15 cellular contexts compared by ENCODE assay signal in the genomic region with DNA sequence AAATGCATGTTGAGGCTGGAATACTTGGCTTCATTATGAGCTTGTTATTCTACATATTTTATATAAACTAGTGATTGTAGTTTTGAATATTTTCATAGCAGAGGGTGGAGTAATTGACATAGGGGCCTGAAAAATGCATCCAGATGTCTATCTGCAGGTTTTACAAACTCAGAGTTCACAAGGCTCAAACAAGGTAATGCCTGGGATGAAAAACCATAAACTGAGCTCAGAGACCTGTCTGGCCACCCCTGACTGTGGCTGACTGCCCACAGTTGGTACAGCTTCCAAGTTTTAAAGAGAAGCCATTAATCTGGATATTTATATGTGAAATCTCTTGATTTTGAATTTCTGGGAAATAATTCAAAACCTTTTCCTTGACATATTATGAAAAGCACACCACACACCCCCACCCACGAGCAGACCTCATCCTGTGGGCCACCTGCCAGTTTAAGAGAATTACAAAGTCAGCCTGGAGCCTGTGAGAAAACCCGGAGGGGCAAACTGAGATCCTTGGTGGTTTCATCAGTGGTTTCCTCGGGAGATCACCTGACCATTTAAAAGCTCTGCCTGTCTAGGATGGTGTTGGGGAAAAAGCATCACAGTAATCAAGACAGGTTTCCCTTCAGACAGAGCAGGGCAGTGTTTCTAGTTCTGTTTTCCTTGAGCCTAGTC.
DNase-seq lines count a peak whose midpoint lies in the region; ATAC-seq and TF ChIP-seq lines count a peak whose summit lies in the region.
"Had no signal": no experiment of that assay in that cellular context is flagged by ENCODE, and none has a peak within 500 bp of the region (broad histone marks: within the 10 kb centered on the region; RNA-seq: fewer than 3 reads in every experiment).

No MANE protein-coding gene starts in this region.

- no peaks in the 10 kb centered on the region for H3K79me2 ChIP-seq in neural progenitor cell (ENCODE audit: low read depth)

- no peaks in the 10 kb centered on the region for H3K9me3 ChIP-seq in neural progenitor cell (ENCODE audit: low read depth)

- H3K4me1 ChIP-seq in neural progenitor cell, result no peaks in the 10 kb centered on the region

- peak; percentile 49 for DNase-seq in astrocyte of the hippocampus (ENCODE audit: low read depth, low spot score)
- DNase-seq in neural progenitor cell (ENCODE audit: low spot score), result no peak
- DNase-seq in NCI-H2081 treated with DMSO at 0.1 percent for 48 hours (lab: John Stamatoyannopoulos, UW), result no peak
- no peak for DNase-seq in left colon
- no peak for DNase-seq in sciatic nerve (ENCODE audit: low spot score)
- DNase-seq: activated CD4-positive, alpha-beta T cell treated with anti-CD3 and anti-CD28 coated beads for 36 hours; activated T-cell treated with anti-CD3 and anti-CD28 coated beads, Interleukin-2, amount 50 U/mL, for 48 hours; CD4-positive, CD25-positive, alpha-beta regulatory T cell; GF-D8; left ventricle myocardium superior; NCI-H2107; stimulated activated CD4-positive, alpha-beta T cell treated with anti-CD3 and anti-CD28 coated beads, Interleukin-12 subunit alpha, Interleukin-12 subunit beta, amount 100 ng/mL, for 4 hours had no signal

- H3K4me1 Mint-ChIP-seq in neural progenitor cell, result peaks cover 9% of the 10 kb centered on the region
- H3K4me1 Mint-ChIP-seq: activated CD4-positive, alpha-beta T cell treated with anti-CD3 and anti-CD28 coated beads for 36 hours; CD4-positive, CD25-positive, alpha-beta regulatory T cell had no signal

- no peaks in the 10 kb centered on the region for H3K36me3 ChIP-seq in neural progenitor cell

- no peaks in the 10 kb centered on the region for H3K27me3 Mint-ChIP-seq in neural progenitor cell (ENCODE audit: insufficient read depth, low read depth)
- H3K27me3 Mint-ChIP-seq: CD4-positive, CD25-positive, alpha-beta regulatory T cell had no signal

- H3K4me3 ChIP-seq in neural progenitor cell, result no peak overlapping the region

- H3F3A ChIP-seq in neural progenitor cell (ENCODE audit: low read depth), result no peaks in the 10 kb centered on the region

- H3K27me3 ChIP-seq in neural progenitor cell, result no peaks in the 10 kb centered on the region

- H3K4me2 ChIP-seq in neural progenitor cell, result no peak overlapping the region

- H3K36me3 Mint-ChIP-seq in neural progenitor cell, result peaks cover 2% of the 10 kb centered on the region
- H3K36me3 Mint-ChIP-seq: CD4-positive, CD25-positive, alpha-beta regulatory T cell had no signal

- no peak overlapping the region for H3K4me3 Mint-ChIP-seq in neural progenitor cell
- H3K4me3 Mint-ChIP-seq: activated CD4-positive, alpha-beta T cell treated with anti-CD3 and anti-CD28 coated beads for 36 hours; CD4-positive, CD25-positive, alpha-beta regulatory T cell had no signal

- H3K27ac ChIP-seq in neural progenitor cell, result no peak overlapping the region

- intact Hi-C loops in left colon (cut with DNase I, micrococcal nuclease) (no loop called here), sciatic nerve (cut with DNase I) (no loop called here)

- ATAC-seq in GM18909 (IDR thresholded peaks at IDR 0.05; ENCODE audit: poor library complexity, unreplicated experiment) (peak; percentile 62), HG03457 (IDR thresholded peaks at IDR 0.05; ENCODE audit: unreplicated experiment) (peak; percentile 93), HG03175 (IDR thresholded peaks at IDR 0.05; ENCODE audit: unreplicated experiment) (no peak), left colon (no peak), sciatic nerve (no peak)
- ATAC-seq: activated CD4-positive, alpha-beta T cell treated with anti-CD3 and anti-CD28 coated beads for 36 hours; left ventricle myocardium superior had no signal

- H3K9ac ChIP-seq in neural progenitor cell, result no peak overlapping the region

- H4K20me1 ChIP-seq in neural progenitor cell (ENCODE audit: low read depth), result no peaks in the 10 kb centered on the region

- H2AFZ ChIP-seq in neural progenitor cell (replicated peaks), result peak overlapping the region; percentile 37

- H3K9me3 Mint-ChIP-seq in neural progenitor cell, result no peaks in the 10 kb centered on the region

- no peak overlapping the region for H3K27ac Mint-ChIP-seq in neural progenitor cell
- H3K27ac Mint-ChIP-seq: activated CD4-positive, alpha-beta T cell treated with anti-CD3 and anti-CD28 coated beads for 36 hours; CD4-positive, CD25-positive, alpha-beta regulatory T cell had no signal

- TF ChIP-seq CTCF in neural progenitor cell (IDR thresholded peaks at IDR 0.05), result no peak

Comparison
In these comparisons a context has a peak if more than half of its experiments do, and no peak if none do; other contexts are left out.
1. ATAC-seq: peak in GM18909 (single experiment) and HG03457 (single experiment); none in HG03175 (single experiment), left colon (single experiment) and sciatic nerve (single experiment).